Comparison of ENCODE assay signal across 8 cellular contexts in the genomic region with DNA sequence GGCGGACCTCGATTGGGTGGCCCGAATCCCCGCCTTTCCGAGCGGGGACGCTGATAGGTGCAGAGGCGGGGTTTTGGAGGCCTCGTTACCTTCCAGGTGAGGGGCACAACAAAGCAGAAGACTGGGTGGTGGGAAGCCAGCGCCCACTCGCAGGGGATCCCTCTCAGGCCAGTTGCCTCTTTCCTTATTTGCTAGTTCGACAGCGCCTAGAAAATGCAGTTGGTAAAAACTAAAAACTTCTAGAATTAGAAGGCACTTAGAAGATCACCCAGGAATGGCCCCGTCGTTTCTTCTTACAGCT.
A peak's percentile ranks its signal among the peaks of the same experiment; 100 is the strongest.
DNase-seq lines count a peak whose midpoint lies in the region; ATAC-seq and TF ChIP-seq lines count a peak whose summit lies in the region.

No MANE protein-coding gene starts in this region.

- H3K36me3 ChIP-seq in BLaER1 treated with 17β-estradiol and CSF1 and Interleukin-3, amounts not matched to agents 10 nM and 100 nM = peaks cover 37 to 49% (median 47%) of the 10 kb centered on the region in 11 experiments
- H3K36me3 ChIP-seq in effector memory CD4-positive, alpha-beta T cell (ENCODE audit: control insufficient read depth, insufficient read depth, low read length) = peaks cover 31% of the 10 kb centered on the region

- H3K4me2 ChIP-seq in BLaER1 treated with 17β-estradiol and CSF1 and Interleukin-3, amounts not matched to agents 10 nM and 100 nM = peak overlapping the region; percentile 64 to 83 (median 81)

- H3K27ac ChIP-seq in BLaER1 treated with 17β-estradiol and CSF1 and Interleukin-3, amounts not matched to agents 10 nM and 100 nM = peak overlapping the region in 7 of 11 experiments; percentile 97 to 100 (median 98); a peak in 16 of 22 replicates
- peak overlapping the region; percentile 98 for H3K27ac ChIP-seq in effector memory CD4-positive, alpha-beta T cell (ENCODE audit: insufficient read depth, low read length, poor library complexity, severe bottlenecking)

- peaks cover 38 to 56% (median 45%) of the 10 kb centered on the region in 10 experiments for H3K4me1 ChIP-seq in BLaER1 treated with 17β-estradiol and CSF1 and Interleukin-3, amounts not matched to agents 10 nM and 100 nM
- H3K4me1 ChIP-seq in effector memory CD4-positive, alpha-beta T cell (ENCODE audit: control insufficient read depth, insufficient read depth, low read length, poor library complexity, severe bottlenecking) = peaks cover 21% of the 10 kb centered on the region

- TF ChIP-seq POLR2A in NB4 (IDR thresholded peaks at IDR 0.05; ENCODE audit: extremely low read depth, insufficient read length) = no peak

- DNase-seq in NB4 (ENCODE audit: low read depth) (no peak), nephron progenitor cell (no peak), NCI-H128 (lab: John Stamatoyannopoulos, UW; ENCODE audit: unreplicated experiment) (no peak), NOMO-1 (lab: John Stamatoyannopoulos, UW; ENCODE audit: unreplicated experiment in 2 of 2) (no peak)
- no peak for DNase-seq in effector memory CD4-positive, alpha-beta T cell

- peaks cover 19% of the 10 kb centered on the region for H3K27me3 Mint-ChIP-seq in nephron progenitor cell (ENCODE audit: low read depth, poor library complexity)

- TF ChIP-seq CTCF in NB4 (IDR thresholded peaks at IDR 0.05; ENCODE audit: low read depth, low read length) (no peak), nephron progenitor cell (IDR thresholded peaks at IDR 0.05) (no peak)

- peak overlapping the region in 7 of 11 experiments; percentile 7 to 97 (median 32); a peak in 3 of 22 replicates for H3K9ac ChIP-seq in BLaER1 treated with 17β-estradiol and CSF1 and Interleukin-3, amounts not matched to agents 10 nM and 100 nM

- H3K4me1 Mint-ChIP-seq in nephron progenitor cell = peaks cover 36% of the 10 kb centered on the region

- peaks cover 42 to 51% (median 51%) of the 10 kb centered on the region in 11 experiments; a peak in 21 of 22 replicates for H4K20me1 ChIP-seq in BLaER1 treated with 17β-estradiol and CSF1 and Interleukin-3, amounts not matched to agents 10 nM and 100 nM

- peak overlapping the region; percentile 18 for H3K27ac Mint-ChIP-seq in nephron progenitor cell

- no peaks in the 10 kb centered on the region for H3K27me3 ChIP-seq in BLaER1 treated with 17β-estradiol and CSF1 and Interleukin-3, amounts not matched to agents 10 nM and 100 nM
- H3K27me3 ChIP-seq in effector memory CD4-positive, alpha-beta T cell (replicated peaks; ENCODE audit: control insufficient read depth, insufficient read depth, low read length, poor library complexity, severe bottlenecking) = no peaks in the 10 kb centered on the region

- ATAC-seq in HG02938 (IDR thresholded peaks at IDR 0.05; ENCODE audit: unreplicated experiment) (no peak), HG03432 (IDR thresholded peaks at IDR 0.05; ENCODE audit: unreplicated experiment) (no peak)

- peak overlapping the region; percentile 78 to 92 (median 86) for H3K4me3 ChIP-seq in BLaER1 treated with 17β-estradiol and CSF1 and Interleukin-3, amounts not matched to agents 10 nM and 100 nM
- H3K4me3 ChIP-seq in NB4 (ENCODE audit: low read depth, low read length) = peak overlapping the region; percentile 94
- H3K4me3 ChIP-seq in effector memory CD4-positive, alpha-beta T cell (ENCODE audit: insufficient read depth, low read depth, low read length, poor library complexity, severe bottlenecking) = peak overlapping the region; percentile 39

- no peaks in the 10 kb centered on the region for H3K9me3 Mint-ChIP-seq in nephron progenitor cell

- H3K36me3 Mint-ChIP-seq in nephron progenitor cell (ENCODE audit: low read depth) = peaks cover 44% of the 10 kb centered on the region

- peaks cover 0 to 10% (median 0%) of the 10 kb centered on the region in 11 experiments; a peak in 3 of 22 replicates for H3K9me3 ChIP-seq in BLaER1 treated with 17β-estradiol and CSF1 and Interleukin-3, amounts not matched to agents 10 nM and 100 nM (replicated peaks in 1 of 11)
- no peaks in the 10 kb centered on the region for H3K9me3 ChIP-seq in effector memory CD4-positive, alpha-beta T cell (ENCODE audit: control insufficient read depth, low read length)

- H3K4me3 Mint-ChIP-seq in nephron progenitor cell = peak overlapping the region; percentile 95

Comparison
In these comparisons a context has a peak if more than half of its experiments do, and no peak if none do; other contexts are left out.
1. H3K4me3 ChIP-seq: peak in every context shown above with its lines; median percentile 94 in NB4; 86 in BLaER1 treated with 17β-estradiol and CSF1 and Interleukin-3, amounts not matched to agents 10 nM and 100 nM; 39 in effector memory CD4-positive, alpha-beta T cell.